In the genomic region with DNA sequence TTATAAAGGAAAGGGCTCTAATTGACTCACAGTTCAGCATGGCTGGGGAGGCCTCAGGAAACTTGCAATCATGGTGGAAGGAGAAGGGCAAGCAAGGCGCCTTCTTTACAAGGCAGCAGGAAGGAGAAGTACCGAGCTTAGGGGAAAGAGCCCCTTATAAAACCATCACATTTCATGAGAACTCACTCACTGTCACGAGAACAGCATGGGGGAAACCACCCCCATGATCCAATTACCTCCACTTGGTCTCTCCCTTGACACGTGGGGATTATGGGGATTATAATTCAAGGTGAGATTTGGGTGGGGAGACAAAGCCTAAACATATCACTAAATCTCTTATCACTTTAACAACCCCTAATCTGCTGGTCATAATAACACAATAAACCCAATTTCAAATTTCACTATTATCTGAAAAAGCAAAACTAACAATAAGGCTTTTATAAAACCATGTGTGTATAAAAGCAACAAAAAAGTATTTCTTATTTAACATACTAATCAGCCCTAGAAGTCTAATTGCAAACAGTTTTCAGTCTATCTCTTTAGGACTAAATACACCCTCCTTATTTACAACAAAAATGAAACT, we compare ENCODE assay signal across 20 cellular contexts.
"Had no signal": no experiment of that assay in that cellular context is flagged by ENCODE, and none has a peak within 500 bp of the region (broad histone marks: within the 10 kb centered on the region; RNA-seq: fewer than 3 reads in every experiment).

No MANE protein-coding gene starts in this region.

- H3K4me3 Mint-ChIP-seq: effector memory CD8-positive, alpha-beta T cell; natural killer cell; neural progenitor cell had no signal

- H3K27ac Mint-ChIP-seq: effector memory CD8-positive, alpha-beta T cell; natural killer cell; neural progenitor cell; progenitor cell of endocrine pancreas had no signal

- H3K9me3 ChIP-seq: esophagus muscularis mucosa, gastrocnemius medialis, heart right ventricle, ovary, stomach, thoracic aorta, transverse colon had no signal

- DNase-seq: effector memory CD8-positive, alpha-beta T cell; gastrocnemius medialis; heart right ventricle; hypothalamus; kidney glomerular epithelial cell; natural killer cell; nucleus accumbens; ovary; right cardiac atrium; small intestine; stimulated activated CD4-positive, alpha-beta T cell treated with anti-CD3 and anti-CD28 coated beads, Interleukin-12 subunit alpha, Interleukin-12 subunit beta, amount 100 ng/mL, for 4 hours; stimulated activated naive CD4-positive, alpha-beta T cell; stomach; substantia nigra; transverse colon had no signal

- H3K9ac ChIP-seq: neural progenitor cell had no signal

- H2AFZ ChIP-seq: neural progenitor cell had no signal

- ATAC-seq: effector memory CD8-positive, alpha-beta T cell; gastrocnemius medialis; heart right ventricle; natural killer cell; right cardiac atrium had no signal

- H3K36me3 Mint-ChIP-seq: natural killer cell, neural progenitor cell had no signal

- H3K36me3 ChIP-seq: gastrocnemius medialis, neural progenitor cell, ovary, thoracic aorta, transverse colon had no signal

- H3K27me3 ChIP-seq: esophagus muscularis mucosa, gastrocnemius medialis, heart right ventricle, neural progenitor cell, ovary, stomach, transverse colon had no signal

- H3K4me2 ChIP-seq: neural progenitor cell had no signal

- H3K27me3 Mint-ChIP-seq: effector memory CD8-positive, alpha-beta T cell; progenitor cell of endocrine pancreas had no signal

- H3K9me3 Mint-ChIP-seq: effector memory CD8-positive, alpha-beta T cell; natural killer cell; neural progenitor cell had no signal

- H3K27ac ChIP-seq: epithelial cell of prostate, esophagus muscularis mucosa, gastrocnemius medialis, heart right ventricle, neural progenitor cell, ovary, stomach, thoracic aorta, transverse colon had no signal

- H3K4me3 ChIP-seq: esophagus muscularis mucosa, gastrocnemius medialis, heart right ventricle, neural progenitor cell, ovary, stomach, thoracic aorta, transverse colon had no signal
